ENCODE assay signal across 24 cellular contexts in genomic region chr7:84049034-84049433, GRCh38.
"Had no signal": no experiment of that assay in that cellular context is flagged by ENCODE, and none has a peak within 500 bp of the region (broad histone marks: within the 10 kb centered on the region; RNA-seq: fewer than 3 reads in every experiment).

No MANE protein-coding gene starts in this region.

- H3K27ac Mint-ChIP-seq: naive B cell; nephron; stimulated activated effector memory CD8-positive, alpha-beta T cell treated with anti-CD3 and anti-CD28 coated beads, Interleukin-12 subunit alpha, Interleukin-12 subunit beta, amount 100 ng/mL, for 72 hours; type B pancreatic cell had no signal

- ATAC-seq: foreskin keratinocyte; left colon; left ventricle myocardium superior; pancreas; right lobe of liver; stimulated activated effector memory CD8-positive, alpha-beta T cell treated with anti-CD3 and anti-CD28 coated beads, Interleukin-12 subunit alpha, Interleukin-12 subunit beta, amount 100 ng/mL, for 72 hours; stimulated activated naive CD8-positive, alpha-beta T cell treated with anti-CD3 and anti-CD28 coated beads, Interleukin-15, Interleukin-2, amounts not matched to agents 100 U/mL and 50 U/mL, for 24 hours had no signal

- H3K27me3 ChIP-seq: foreskin keratinocyte, hepatocyte, pancreas, right lobe of liver, suprapubic skin, thyroid gland, uterus had no signal

- H3K4me3 Mint-ChIP-seq: naive B cell; nephron; stimulated activated effector memory CD8-positive, alpha-beta T cell treated with anti-CD3 and anti-CD28 coated beads, Interleukin-12 subunit alpha, Interleukin-12 subunit beta, amount 100 ng/mL, for 72 hours; type B pancreatic cell had no signal

- H3K4me2 ChIP-seq: hepatocyte had no signal

- DNase-seq: erythroblast; foreskin keratinocyte; head of caudate nucleus; kidney; left colon; left ventricle myocardium superior; mesendoderm; naive B cell; occipital lobe; pancreas; retina; right lobe of liver; stimulated activated CD4-positive, alpha-beta T cell treated with anti-CD3 and anti-CD28 coated beads, Interleukin-4, amount 100 ng/mL, for 1 hour; stimulated activated CD8-positive, alpha-beta memory T cell treated with anti-CD3 and anti-CD28 coated beads, Interleukin-4, amount 100 ng/mL, for 48 hours; stimulated activated naive CD8-positive, alpha-beta T cell treated with anti-CD3 and anti-CD28 coated beads, Interleukin-15, Interleukin-2, amounts not matched to agents 100 U/mL and 50 U/mL, for 24 hours; thyroid gland; uterus had no signal

- H3K36me3 Mint-ChIP-seq: naive B cell; stimulated activated effector memory CD8-positive, alpha-beta T cell treated with anti-CD3 and anti-CD28 coated beads, Interleukin-12 subunit alpha, Interleukin-12 subunit beta, amount 100 ng/mL, for 72 hours had no signal

- H3K4me1 Mint-ChIP-seq: naive B cell; stimulated activated effector memory CD8-positive, alpha-beta T cell treated with anti-CD3 and anti-CD28 coated beads, Interleukin-12 subunit alpha, Interleukin-12 subunit beta, amount 100 ng/mL, for 72 hours had no signal

- H3K79me2 ChIP-seq: hepatocyte had no signal

- H3K4me3 ChIP-seq: hepatocyte, lung, pancreas, prostate gland, right lobe of liver, suprapubic skin, thyroid gland, uterus had no signal

- H3K9me3 ChIP-seq: pancreas, prostate gland, right lobe of liver, suprapubic skin, thyroid gland, uterus had no signal

- H3K9me3 Mint-ChIP-seq: naive B cell, nephron, type B pancreatic cell had no signal

- H3K27ac ChIP-seq: foreskin keratinocyte, hepatocyte, pancreas, prostate gland, right lobe of liver, suprapubic skin, thyroid gland, uterus had no signal

- H3K36me3 ChIP-seq: pancreas, prostate gland, right lobe of liver, suprapubic skin, thyroid gland had no signal

- H2AFZ ChIP-seq: hepatocyte had no signal

- H3K4me1 ChIP-seq: foreskin keratinocyte, prostate gland, right lobe of liver, suprapubic skin, thyroid gland, uterus had no signal

- H3K27me3 Mint-ChIP-seq: naive B cell, type B pancreatic cell had no signal
